In genomic region chr6:45174045-45174444, GRCh38 we compare ENCODE assay signal across 22 cellular contexts.
A peak's percentile ranks its signal among the peaks of the same experiment; 100 is the strongest.
DNase-seq lines count a peak whose midpoint lies in the region; ATAC-seq and TF ChIP-seq lines count a peak whose summit lies in the region.
"Had no signal": no experiment of that assay in that cellular context is flagged by ENCODE, and none has a peak within 500 bp of the region (broad histone marks: within the 10 kb centered on the region; RNA-seq: fewer than 3 reads in every experiment).

No MANE protein-coding gene starts in this region.

- H3K36me3 ChIP-seq in HEK293 (ENCODE audit: control insufficient read depth in 2 of 2, insufficient read depth in 1 of 2, low read length in 2 of 2) (no peaks in the 10 kb centered on the region), SJCRH30 (no peaks in the 10 kb centered on the region)
- H3K36me3 ChIP-seq: BLaER1 had no signal

- TF ChIP-seq CTCF in HEK293 (tag by site-specific recombination; IDR thresholded peaks at IDR 0.05), result no peak

- H3K27ac ChIP-seq in HEK293 (ENCODE audit: extremely low read depth, low read depth, low read length) (no peak overlapping the region), SJCRH30 (no peak overlapping the region)
- H3K27ac ChIP-seq: 22Rv1, BLaER1 had no signal

- H3K4me1 ChIP-seq in HEK293 (ENCODE audit: control insufficient read depth, insufficient read depth, low read length), result peaks cover 9% of the 10 kb centered on the region; the same call in 1 of the 2 replicates
- H3K4me1 ChIP-seq in SJCRH30, result peaks cover 17% of the 10 kb centered on the region
- H3K4me1 ChIP-seq: BLaER1 had no signal

- no peak overlapping the region for H3K4me3 ChIP-seq in HEK293 (ENCODE audit: low read depth, low read length)
- no peak overlapping the region for H3K4me3 ChIP-seq in SJCRH30
- H3K4me3 ChIP-seq: BLaER1 had no signal

- no peak overlapping the region for H3K4me3 Mint-ChIP-seq in T-helper 1 cell treated with Interleukin-12 subunit alpha and Interleukin-12 subunit beta and Interleukin-4 antibody, amounts not matched to agents 30 μg/mL and 1 μg/mL, for 36 hours
- no peak overlapping the region for H3K4me3 Mint-ChIP-seq in stimulated activated effector memory CD8-positive, alpha-beta T cell treated with anti-CD3 and anti-CD28 coated beads, Interleukin-12 subunit alpha, Interleukin-12 subunit beta, amount 100 ng/mL, for 72 hours
- H3K4me3 Mint-ChIP-seq: CD4-positive, alpha-beta memory T cell had no signal

- peak; percentile 53 for ATAC-seq in stimulated activated effector memory CD8-positive, alpha-beta T cell treated with anti-CD3 and anti-CD28 coated beads, Interleukin-12 subunit alpha, Interleukin-12 subunit beta, amount 100 ng/mL, for 72 hours
- ATAC-seq: HepG2 had no signal

- peak overlapping the region; percentile 21 for H3K27ac Mint-ChIP-seq in T-helper 1 cell treated with Interleukin-12 subunit alpha and Interleukin-12 subunit beta and Interleukin-4 antibody, amounts not matched to agents 30 μg/mL and 1 μg/mL, for 36 hours
- H3K27ac Mint-ChIP-seq in stimulated activated effector memory CD8-positive, alpha-beta T cell treated with anti-CD3 and anti-CD28 coated beads, Interleukin-12 subunit alpha, Interleukin-12 subunit beta, amount 100 ng/mL, for 72 hours, result peak overlapping the region; percentile 18

- CTCF ChIA-PET in HEK293 (lab: Yijun Ruan, JAX), result no interaction called here

- peaks cover 19% of the 10 kb centered on the region for H3K9me3 Mint-ChIP-seq in T-helper 1 cell treated with Interleukin-12 subunit alpha and Interleukin-12 subunit beta and Interleukin-4 antibody, amounts not matched to agents 30 μg/mL and 1 μg/mL, for 36 hours
- no peaks in the 10 kb centered on the region for H3K9me3 Mint-ChIP-seq in stimulated activated effector memory CD8-positive, alpha-beta T cell treated with anti-CD3 and anti-CD28 coated beads, Interleukin-12 subunit alpha, Interleukin-12 subunit beta, amount 100 ng/mL, for 72 hours

- DNase-seq in T-helper 1 cell (no peak), RPMI8226 (peak; percentile 4), OCI-M2 (lab: John Stamatoyannopoulos, UW; ENCODE audit: unreplicated experiment) (no peak), HuH-7.5 (ENCODE audit: low spot score) (no peak), SJCRH30 (no peak)
- no peak for DNase-seq in stimulated activated effector memory CD8-positive, alpha-beta T cell treated with anti-CD3 and anti-CD28 coated beads, Interleukin-12 subunit alpha, Interleukin-12 subunit beta, amount 100 ng/mL, for 72 hours (ENCODE audit: low spot score in 2 of 2)
- DNase-seq: ACHN, H7, KG1, MV-4-11, NCI-H1105 treated with DMSO at 0.1 percent for 48 hours, NCI-H2029 treated with DMSO at 0.1 percent for 48 hours, NCI-H345, NCI-H524 treated with DMSO at 0.1 percent for 48 hours, Right ventricle myocardium superior, SW 1271 had no signal

- no peaks in the 10 kb centered on the region for H3K27me3 ChIP-seq in SJCRH30
- H3K27me3 ChIP-seq: BLaER1 had no signal

- POLR2A ChIA-PET in HEK293 (lab: Yijun Ruan, JAX), result no interaction called here

- H3K36me3 Mint-ChIP-seq in T-helper 1 cell treated with Interleukin-12 subunit alpha and Interleukin-12 subunit beta and Interleukin-4 antibody, amounts not matched to agents 30 μg/mL and 1 μg/mL, for 36 hours (ENCODE audit: low read depth), result peaks cover 7% of the 10 kb centered on the region
- H3K36me3 Mint-ChIP-seq in stimulated activated effector memory CD8-positive, alpha-beta T cell treated with anti-CD3 and anti-CD28 coated beads, Interleukin-12 subunit alpha, Interleukin-12 subunit beta, amount 100 ng/mL, for 72 hours, result no peaks in the 10 kb centered on the region

- H3K9me3 ChIP-seq in HEK293 (ENCODE audit: control insufficient read depth, insufficient read depth, low read depth, low read length), result no peaks in the 10 kb centered on the region
- H3K9me3 ChIP-seq in SJCRH30 (replicated peaks), result no peaks in the 10 kb centered on the region
- H3K9me3 ChIP-seq: BLaER1 had no signal

- peaks cover 7% of the 10 kb centered on the region for H3K4me1 Mint-ChIP-seq in T-helper 1 cell treated with Interleukin-12 subunit alpha and Interleukin-12 subunit beta and Interleukin-4 antibody, amounts not matched to agents 30 μg/mL and 1 μg/mL, for 36 hours (ENCODE audit: low read depth)
- peaks cover 5% of the 10 kb centered on the region for H3K4me1 Mint-ChIP-seq in stimulated activated effector memory CD8-positive, alpha-beta T cell treated with anti-CD3 and anti-CD28 coated beads, Interleukin-12 subunit alpha, Interleukin-12 subunit beta, amount 100 ng/mL, for 72 hours

- no peaks in the 10 kb centered on the region for H3K27me3 Mint-ChIP-seq in T-helper 1 cell treated with Interleukin-12 subunit alpha and Interleukin-12 subunit beta and Interleukin-4 antibody, amounts not matched to agents 30 μg/mL and 1 μg/mL, for 36 hours (ENCODE audit: low read depth)
- H3K27me3 Mint-ChIP-seq: CD4-positive, alpha-beta memory T cell had no signal

TF ChIP-seq in HEK293, 187 proteins besides CTCF, POLR2A, EP300 and RAD21 (continues in another document):
- TF ChIP-seq ZNF274 (IDR thresholded peaks at IDR 0.05; ENCODE audit: low read length) (no peak), ZNF274 (tag by site-specific recombination; IDR thresholded peaks at IDR 0.05; ENCODE audit: borderline replicate concordance) (no peak), ZNF571 (tag by site-specific recombination; IDR thresholded peaks at IDR 0.05) (no peak), ZBTB44 (tag by site-specific recombination; IDR thresholded peaks at IDR 0.05) (no peak), ZNF223 (tag by site-specific recombination; IDR thresholded peaks at IDR 0.05) (no peak), ZBTB20 (tag by site-specific recombination; IDR thresholded peaks at IDR 0.05) (no peak), ZNF707 (tag by site-specific recombination; IDR thresholded peaks at IDR 0.05) (no peak), ZNF202 (tag by site-specific recombination; IDR thresholded peaks at IDR 0.05; ENCODE audit: borderline replicate concordance) (no peak), ATF2 (tag by site-specific recombination; IDR thresholded peaks at IDR 0.05; ENCODE audit: low read depth) (no peak), OVOL3 (tag by site-specific recombination; IDR thresholded peaks at IDR 0.05) (peak; percentile 82; the same call in 1 of the 2 replicates), KLF1 (tag by site-specific recombination; IDR thresholded peaks at IDR 0.05) (no peak), ZNF513 (tag by site-specific recombination; IDR thresholded peaks at IDR 0.05) (no peak), ZBTB17 (tag by site-specific recombination; IDR thresholded peaks at IDR 0.05) (peak; percentile 31; the same call in 1 of the 2 replicates), ZNF580 (tag by site-specific recombination; IDR thresholded peaks at IDR 0.05) (0 out of 2 replicates have a peak, but pooled peaks have one; percentile 38), ZNF548 (tag by site-specific recombination; IDR thresholded peaks at IDR 0.05) (no peak), SCRT2 (tag by site-specific recombination; IDR thresholded peaks at IDR 0.05) (peak; percentile 92), ZNF792 (tag by site-specific recombination; IDR thresholded peaks at IDR 0.05) (no peak)
